8 cellular contexts compared by ENCODE assay signal in the genomic region with DNA sequence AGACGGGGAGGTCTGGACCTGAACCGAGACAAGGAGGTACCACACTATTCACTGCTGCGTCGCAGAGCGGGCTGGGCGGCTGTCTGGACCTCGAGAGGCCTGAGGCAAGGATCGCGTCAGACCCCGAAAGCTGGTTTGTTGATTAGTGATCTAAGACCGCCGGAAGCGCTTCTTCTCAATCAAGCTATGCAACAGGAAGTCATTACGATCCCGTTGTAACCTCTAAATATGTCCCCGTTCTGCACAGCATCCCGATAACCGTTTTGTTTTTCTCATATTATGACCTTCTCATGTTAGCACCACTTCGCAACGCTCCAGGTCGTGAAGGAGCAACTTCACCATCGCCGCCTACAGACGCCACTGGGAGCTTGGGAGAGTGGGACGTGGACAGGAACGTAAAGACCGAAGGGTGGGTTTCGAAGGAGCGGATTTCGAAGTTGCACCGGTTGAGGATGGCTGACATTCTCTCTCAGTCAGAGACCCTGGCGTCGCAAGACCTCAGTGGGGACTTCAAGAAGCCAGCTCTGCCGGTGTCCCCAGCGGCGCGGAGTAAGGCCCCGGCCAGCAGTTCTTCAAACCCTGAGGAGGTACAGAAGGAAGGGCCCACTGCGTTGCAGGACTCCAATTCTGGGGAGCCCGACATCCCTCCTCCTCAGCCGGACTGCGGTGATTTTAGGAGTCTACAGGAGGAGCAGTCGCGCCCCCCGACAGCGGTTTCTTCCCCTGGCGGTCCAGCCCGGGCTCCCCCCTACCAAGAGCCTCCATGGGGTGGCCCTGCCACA. TPM values are rescaled to one million over a fixed set of nuclear protein-coding genes. Genes with fewer than 3 reads are reported as not detected.
DNase-seq lines count a peak whose midpoint lies in the region; ATAC-seq and TF ChIP-seq lines count a peak whose summit lies in the region.

SLC4A1AP (plus strand) TSS at position 427 of the 782 bp plus-strand sequence; CDS start at position 453, 26 bp downstream.
SUPT7L (minus strand) TSS at position 152 of the 782 bp plus-strand sequence. CDS start 1,422 bp downstream, outside the sequence.

- H3K4me3 ChIP-seq in NB4 (ENCODE audit: low read depth, low read length), result peak within 1 kb of the TSS; percentile 93
- H3K4me3 ChIP-seq in SK-N-SH (ENCODE audit: low read depth in 2 of 2, low read length in 1 of 2), result peak within 1 kb of the TSS; percentile 91 to 99

- no peak for TF ChIP-seq RAD21 in SK-N-SH (IDR thresholded peaks at IDR 0.05; ENCODE audit: low read length)

- H3K27ac ChIP-seq in SK-N-SH (ENCODE audit: low read depth in 2 of 2, low read length in 1 of 2) (peak within 1 kb of the TSS; percentile 92 to 100), temporal lobe (ENCODE audit: low read depth, low read length) (peak within 1 kb of the TSS; percentile 81)

- under 1% methylated on average over 45 of the region's 48 CpGs for WGBS in SK-N-SH (ENCODE audit: low lambda C conversion rate)

- H3K4me2 ChIP-seq in SK-N-SH, result peak within 1 kb of the TSS; percentile 99

- H3K4me1 ChIP-seq in SK-N-SH (ENCODE audit: control insufficient read depth in 1 of 2, insufficient read depth in 2 of 2, low read depth in 1 of 2, low read length in 1 of 2), result peaks cover 16 to 24% of the 10 kb centered on the region in 2 experiments; a peak in 3 of 4 replicates

- peak; percentile 65 for TF ChIP-seq POLR2A in NB4 (IDR thresholded peaks at IDR 0.05; ENCODE audit: extremely low read depth, insufficient read length)

- H3K9ac ChIP-seq in SK-N-SH, result peak within 1 kb of the TSS; percentile 85

- H3K9me3 Mint-ChIP-seq in activated naive CD4-positive, alpha-beta T cell treated with anti-CD3 and anti-CD28 coated beads, Interleukin-2, amount 50 U/mL, for 72 hours, result no peaks in the 10 kb centered on the region

- ATAC-seq in activated naive CD4-positive, alpha-beta T cell treated with anti-CD3 and anti-CD28 coated beads, Interleukin-2, amount 50 U/mL, for 72 hours, result peak; percentile 83 to 97
- ATAC-seq in omental fat pad (ENCODE audit: low FRiP score), result peak; percentile 82

- peak within 1 kb of the TSS; percentile 95 to 99 for H3K27ac Mint-ChIP-seq in activated naive CD4-positive, alpha-beta T cell treated with anti-CD3 and anti-CD28 coated beads, Interleukin-2, amount 50 U/mL, for 72 hours

- H3K9me2 ChIP-seq in SK-N-SH, result no peaks in the 10 kb centered on the region

- H3K36me3 Mint-ChIP-seq in activated naive CD4-positive, alpha-beta T cell treated with anti-CD3 and anti-CD28 coated beads, Interleukin-2, amount 50 U/mL, for 72 hours, result peaks cover 14 to 24% of the 10 kb centered on the region in 2 donors

- no peaks in the 10 kb centered on the region for H3K9me3 ChIP-seq in SK-N-SH

- TF ChIP-seq CTCF in NB4 (IDR thresholded peaks at IDR 0.05; ENCODE audit: low read depth, low read length), result peak; percentile 5
- TF ChIP-seq CTCF in SK-N-SH (IDR thresholded peaks at IDR 0.05), result no peak
- TF ChIP-seq CTCF in omental fat pad (IDR thresholded peaks at IDR 0.05), result no peak

- no peaks in the 10 kb centered on the region for H3F3A ChIP-seq in SK-N-SH (replicated peaks; ENCODE audit: insufficient read depth)

- POLR2A ChIA-PET in HEK293T (lab: Yijun Ruan, JAX), result interaction anchor here (0.9 to 2.0 kb wide), 9 partner anchors 9 to 283 kb away, joined by 3 to 11 read pairs (median 6); partner anchors contain the start of genes CCDC121, GPN1, PPM1G and ZNF513
- POLR2A ChIA-PET in SK-N-SH (lab: Yijun Ruan, JAX), result interaction anchor here (0.6 to 1.8 kb wide), 6 partner anchors 17 to 254 kb away, joined by 3 to 10 read pairs (median 4); partner anchors contain the start of genes CCDC121, GPN1, NRBP1 and PPM1G

- DNase-seq in G401 (ENCODE audit: low spot score) (peak; percentile 88), HEK293T (ENCODE audit: extremely low spot score) (peak; percentile 75), NB4 (ENCODE audit: low read depth) (peak; percentile 90), SK-N-SH (peak; percentile 85), glomerular visceral epithelial cell (ENCODE audit: extremely low spot score) (peak; percentile 72), omental fat pad (ENCODE audit: low spot score) (peak; percentile 29)
- DNase-seq in activated naive CD4-positive, alpha-beta T cell treated with anti-CD3 and anti-CD28 coated beads, Interleukin-2, amount 50 U/mL, for 72 hours (ENCODE audit: low spot score in 2 of 2), result peak; percentile 77 to 82

- H3K27me3 ChIP-seq in SK-N-SH (ENCODE audit: insufficient read depth), result no peaks in the 10 kb centered on the region

- H3K36me3 ChIP-seq in SK-N-SH (replicated peaks in 1 of 2; ENCODE audit: control insufficient read depth in 1 of 2, insufficient read depth in 2 of 2, low read length in 1 of 2), result peaks cover 40 to 51% of the 10 kb centered on the region in 2 experiments

- no peaks in the 10 kb centered on the region for H4K20me1 ChIP-seq in SK-N-SH (ENCODE audit: insufficient read depth)

- peaks cover 58% of the 10 kb centered on the region for H3K79me2 ChIP-seq in SK-N-SH (ENCODE audit: insufficient read depth)

- CTCF ChIA-PET in HEK293T (lab: Yijun Ruan, JAX), result interaction anchor here (1.1 kb wide), 1 partner anchor 20 kb away, joined by 3 read pairs; no protein-coding TSS in a partner anchor
- CTCF ChIA-PET in SK-N-SH (lab: Yijun Ruan, JAX), result interaction anchor here (0.6 to 8.1 kb wide), 9 partner anchors 17 to 539 kb away, joined by 3 to 146 read pairs (median 4); no protein-coding TSS in a partner anchor

- peak within 1 kb of the TSS; percentile 93 for H2AFZ ChIP-seq in SK-N-SH (ENCODE audit: low read depth)

- no peak for TF ChIP-seq EP300 in SK-N-SH (IDR thresholded peaks at IDR 0.05; ENCODE audit: borderline replicate concordance in 1 of 2, low read depth in 1 of 2, low read length in 1 of 2)

- in situ Hi-C loops in G401 (cut with HindIII; ENCODE audit: low sequenced_read_pairs), result no loop called here

TF ChIP-seq in HEK293T, 16 proteins besides CTCF, POLR2A, EP300 and RAD21 (continues in another document):
- TF ChIP-seq TARDBP (IDR thresholded peaks at IDR 0.05) (peak; percentile 71; the same call in 1 of the 2 replicates), HDGF (IDR thresholded peaks at IDR 0.05; ENCODE audit: borderline replicate concordance) (no peak), ELF4 (IDR thresholded peaks at IDR 0.05) (peak; percentile 77), BHLHE40 (IDR thresholded peaks at IDR 0.05; ENCODE audit: borderline replicate concordance) (no peak), L3MBTL2 (conservative IDR thresholded peaks at IDR 0.05) (no peak), FOXK2 (IDR thresholded peaks at IDR 0.05) (peak; percentile 73; the same call in 1 of the 2 replicates), ZNF384 (IDR thresholded peaks at IDR 0.05) (no peak), LEF1 (IDR thresholded peaks at IDR 0.05; ENCODE audit: borderline replicate concordance) (peak; percentile 73; the same call in 1 of the 2 replicates), NFRKB (IDR thresholded peaks at IDR 0.05) (peak; percentile 96)
- TF ChIP-seq, protein P1, sequence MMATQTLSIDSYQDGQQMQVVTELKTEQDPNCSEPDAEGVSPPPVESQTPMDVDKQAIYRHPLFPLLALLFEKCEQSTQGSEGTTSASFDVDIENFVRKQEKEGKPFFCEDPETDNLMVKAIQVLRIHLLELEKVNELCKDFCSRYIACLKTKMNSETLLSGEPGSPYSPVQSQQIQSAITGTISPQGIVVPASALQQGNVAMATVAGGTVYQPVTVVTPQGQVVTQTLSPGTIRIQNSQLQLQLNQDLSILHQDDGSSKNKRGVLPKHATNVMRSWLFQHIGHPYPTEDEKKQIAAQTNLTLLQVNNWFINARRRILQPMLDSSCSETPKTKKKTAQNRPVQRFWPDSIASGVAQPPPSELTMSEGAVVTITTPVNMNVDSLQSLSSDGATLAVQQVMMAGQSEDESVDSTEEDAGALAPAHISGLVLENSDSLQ (IDR thresholded peaks at IDR 0.05), result peak; percentile 30; the same call in 1 of the 2 replicates

TF ChIP-seq in SK-N-SH, 30 proteins besides CTCF, POLR2A, EP300 and RAD21 (continues in another document):
- TF ChIP-seq SMC3 (IDR thresholded peaks at IDR 0.05; ENCODE audit: low read depth, low read length), result no peak
- peak; percentile 78 for TF ChIP-seq MAX (IDR thresholded peaks at IDR 0.05; ENCODE audit: low read depth)
- peak; percentile 7; the same call in 1 of the 2 replicates for TF ChIP-seq PBX3 (IDR thresholded peaks at IDR 0.05)
- no peak; the same call in 1 of the 2 replicates for TF ChIP-seq NFIC (IDR thresholded peaks at IDR 0.05; ENCODE audit: borderline replicate concordance)
- peak; percentile 88 for TF ChIP-seq POLR2AphosphoS5 (IDR thresholded peaks at IDR 0.05; ENCODE audit: low read depth, low read length)
- TF ChIP-seq ELF1 (IDR thresholded peaks at IDR 0.05), result peak; percentile 49; the same call in 1 of the 2 replicates
- peak; percentile 60; the same call in 1 of the 2 replicates for TF ChIP-seq FOXJ3 (CRISPR knock-in tag; IDR thresholded peaks at IDR 0.05)

RNA-seq across cellular contexts. Expression of gene SLC4A1AP, which starts in this region (rescaled TPM):
- 36.1 and 41.5 TPM in 2 replicates for total RNA-seq in G401 (2014; rRNA removed; shearing (Covaris generic))
- 9.4 and 9.8 TPM in 2 replicates for polyA plus RNA-seq in SK-N-SH (2012; rRNA removed)
- 10.6 and 13.9 TPM in 2 replicates for polyA plus RNA-seq in SK-N-SH (2012; cell fraction: cytosol; rRNA removed)
- polyA plus RNA-seq in SK-N-SH (2012; cell fraction: nucleus; rRNA removed), result 8.7 and 11.4 TPM in 2 replicates
- total RNA-seq in activated naive CD4-positive, alpha-beta T cell treated with anti-CD3 and anti-CD28 coated beads, Interleukin-2, amount 50 U/mL, for 72 hours, result 10 to 100 TPM; 23.9 to 28.1 TPM
- total RNA-seq in omental fat pad, result 10 to 100 TPM; 16.1 to 24.1 (median 20.4) TPM
- 26.3 TPM for total RNA-seq in temporal lobe

RNA-seq across cellular contexts. Expression of gene SUPT7L, which starts in this region (rescaled TPM):
- 19.0 and 29.8 TPM in 2 replicates for total RNA-seq in G401 (2014; rRNA removed; shearing (Covaris generic))
- polyA plus RNA-seq in SK-N-SH (2012; rRNA removed), result 49.7 and 69.3 TPM in 2 replicates
- 28.3 and 33.5 TPM in 2 replicates for polyA plus RNA-seq in SK-N-SH (2012; cell fraction: cytosol; rRNA removed)
- 135 and 184 TPM in 2 replicates for polyA plus RNA-seq in SK-N-SH (2012; cell fraction: nucleus; rRNA removed)
- total RNA-seq in activated naive CD4-positive, alpha-beta T cell treated with anti-CD3 and anti-CD28 coated beads, Interleukin-2, amount 50 U/mL, for 72 hours, result 10 to 100 TPM; 30.3 to 35.7 TPM
- total RNA-seq in omental fat pad, result 10 to 100 TPM; 24.9 to 32.9 (median 28.0) TPM
- 21.6 TPM for total RNA-seq in temporal lobe

Comparison
In these comparisons a context has a peak if more than half of its experiments do, and no peak if none do; other contexts are left out.
1. Peak in every context shown above with its lines: DNase-seq, ATAC-seq, H3K4me3 ChIP-seq and H3K27ac ChIP-seq.
2. DNase-seq: peak in every context shown above with its lines; median percentile 90 in NB4; 88 in G401; 85 in SK-N-SH; 80 in activated naive CD4-positive, alpha-beta T cell treated with anti-CD3 and anti-CD28 coated beads, Interleukin-2, amount 50 U/mL, for 72 hours; 75 in HEK293T; 72 in glomerular visceral epithelial cell; 29 in omental fat pad.